In genomic region chr4:97252615-97253154, GRCh38 we compare ENCODE assay signal across 14 cellular contexts.
"Had no signal": no experiment of that assay in that cellular context is flagged by ENCODE, and none has a peak within 500 bp of the region (broad histone marks: within the 10 kb centered on the region; RNA-seq: fewer than 3 reads in every experiment).

No MANE protein-coding gene starts in this region.

- DNase-seq: activated CD4-positive, alpha-beta memory T cell treated with anti-CD3 and anti-CD28 coated beads for 36 hours; activated CD4-positive, alpha-beta T cell treated with anti-CD3 and anti-CD28 coated beads for 36 hours; activated naive CD4-positive, alpha-beta T cell treated with anti-CD3 and anti-CD28 coated beads, Interleukin-2, amount 10 ng/mL, durations not matched to agents 7 days and 5 days; activated T-cell treated with anti-CD3 and anti-CD28 coated beads, Interleukin-2, amount 50 U/mL, for 24 hours; caudate nucleus; foreskin fibroblast; kidney glomerular epithelial cell; mesenchymal stem cell; natural killer cell; retina; stimulated activated CD4-positive, alpha-beta T cell treated with anti-CD3 and anti-CD28 coated beads, Interleukin-15, amount 100 ng/mL, for 24 hours; stimulated activated CD4-positive, alpha-beta T cell treated with anti-CD3 and anti-CD28 coated beads, Interleukin-4, amount 100 ng/mL, for 1 hour; stimulated activated naive B cell treated with anti-CD40 and anti-IgM and Interleukin-4, amounts not matched to agents 10 μg/mL and 1 μg/mL and 100 μg/mL, for 72 hours; WERI-Rb-1 had no signal

- ATAC-seq: activated CD4-positive, alpha-beta T cell treated with anti-CD3 and anti-CD28 coated beads for 36 hours; natural killer cell; stimulated activated naive B cell treated with anti-CD40 and anti-IgM and Interleukin-4, amounts not matched to agents 10 μg/mL and 1 μg/mL and 100 μg/mL, for 72 hours had no signal
